Comparison of ENCODE assay signal across 18 cellular contexts in genomic region chr1:41499591-41499990, GRCh38. TPM values are rescaled to one million over a fixed set of nuclear protein-coding genes. Genes with fewer than 3 reads are reported as not detected.
DNase-seq lines count a peak whose midpoint lies in the region; ATAC-seq and TF ChIP-seq lines count a peak whose summit lies in the region.
"Had no signal": no experiment of that assay in that cellular context is flagged by ENCODE, and none has a peak within 500 bp of the region (broad histone marks: within the 10 kb centered on the region; RNA-seq: fewer than 3 reads in every experiment).

No MANE protein-coding gene starts in this region.

- H3K79me2 ChIP-seq in neural progenitor cell (ENCODE audit: low read depth): no peaks in the 10 kb centered on the region

- H3K36me3 ChIP-seq in esophagus muscularis mucosa (no peaks in the 10 kb centered on the region), neural progenitor cell (no peaks in the 10 kb centered on the region), upper lobe of left lung (no peaks in the 10 kb centered on the region)
- H3K36me3 ChIP-seq: BLaER1 treated with 17β-estradiol and CSF1 and Interleukin-3, amounts not matched to agents 10 nM and 100 nM had no signal

- no peak overlapping the region for H3K4me3 Mint-ChIP-seq in neural progenitor cell
- no peak overlapping the region for H3K4me3 Mint-ChIP-seq in natural killer cell
- H3K4me3 Mint-ChIP-seq: GM23338, nephron progenitor cell had no signal

- TF ChIP-seq POLR2A in esophagus muscularis mucosa (IDR thresholded peaks at IDR 0.05; ENCODE audit: low read depth) (no peak), upper lobe of left lung (IDR thresholded peaks at IDR 0.05) (no peak)

- H3K27me3 Mint-ChIP-seq in neural progenitor cell (ENCODE audit: insufficient read depth, low read depth): peaks cover 2% of the 10 kb centered on the region
- H3K27me3 Mint-ChIP-seq in natural killer cell (ENCODE audit: low read depth in 2 of 2): peaks cover 17 to 22% of the 10 kb centered on the region in 2 donors

- peak; percentile 75 for DNase-seq in NCI-H2029 (lab: John Stamatoyannopoulos, UW)
- DNase-seq in NCI-H2029 treated with DMSO at 0.1 percent for 48 hours (lab: John Stamatoyannopoulos, UW): no peak
- DNase-seq in esophagus muscularis mucosa (ENCODE audit: extremely low spot score): no peak
- no peak for DNase-seq in neural progenitor cell (ENCODE audit: low spot score)
- DNase-seq in upper lobe of left lung: no peak
- DNase-seq in NK-92 treated with Interleukin-12 subunit alpha and Interleukin-12 subunit beta, amount 100 ng/mL, for 24 hours (lab: John Stamatoyannopoulos, UW): no peak
- DNase-seq in natural killer cell: no peak
- DNase-seq in cerebellar nuclear complex (lab: John Stamatoyannopoulos, UW): no peak
- DNase-seq: activated CD8-positive, alpha-beta memory T cell treated with anti-CD3 and anti-CD28 coated beads, Interleukin-2, amount 50 U/mL, for 4 hours; DMS 273 treated with DMSO at 0.1 percent for 48 hours; foreskin melanocyte; NCI-H1930; NCI-H69; nephron progenitor cell had no signal

- no peak overlapping the region for H3K9ac ChIP-seq in neural progenitor cell

- peaks cover 65 to 79% (median 68%) of the 10 kb centered on the region in 4 donors for H3K4me1 ChIP-seq in esophagus muscularis mucosa
- peaks cover 15% of the 10 kb centered on the region for H3K4me1 ChIP-seq in neural progenitor cell
- peaks cover 49 to 69% (median 53%) of the 10 kb centered on the region in 4 donors for H3K4me1 ChIP-seq in upper lobe of left lung

- H3K4me2 ChIP-seq in neural progenitor cell: no peak overlapping the region
- H3K4me2 ChIP-seq: GM23338 had no signal

- H3K4me3 ChIP-seq in esophagus muscularis mucosa: no peak overlapping the region
- H3K4me3 ChIP-seq in neural progenitor cell: no peak overlapping the region
- no peak overlapping the region for H3K4me3 ChIP-seq in upper lobe of left lung
- H3K4me3 ChIP-seq: BLaER1 treated with 17β-estradiol and CSF1 and Interleukin-3, amounts not matched to agents 10 nM and 100 nM; GM23338 had no signal

- H3F3A ChIP-seq in neural progenitor cell (ENCODE audit: low read depth): peaks cover 12% of the 10 kb centered on the region

- TF ChIP-seq EP300 in esophagus muscularis mucosa (IDR thresholded peaks at IDR 0.05) (no peak), upper lobe of left lung (IDR thresholded peaks at IDR 0.05) (no peak)

- ATAC-seq in upper lobe of left lung (ENCODE audit: low FRiP score in 2 of 2): no peak
- ATAC-seq in natural killer cell: no peak
- ATAC-seq: GM23338 had no signal

- H3K36me3 Mint-ChIP-seq in neural progenitor cell: no peaks in the 10 kb centered on the region
- no peaks in the 10 kb centered on the region for H3K36me3 Mint-ChIP-seq in natural killer cell

- intact Hi-C loops in esophagus muscularis mucosa (cut with DNase I): no loop called here
- intact Hi-C loops in natural killer cell (cut with micrococcal nuclease): no loop called here

- H3K27ac ChIP-seq in esophagus muscularis mucosa (replicated peaks in 1 of 4) (peak overlapping the region; percentile 90 to 93 (median 90)), neural progenitor cell (no peak overlapping the region), upper lobe of left lung (peak overlapping the region; percentile 74 to 90 (median 88))
- H3K27ac ChIP-seq: BLaER1 treated with 17β-estradiol and CSF1 and Interleukin-3, amounts not matched to agents 10 nM and 100 nM had no signal

- 75% methylated on average over 2 of the region's 2 CpGs for WGBS in esophagus muscularis mucosa
- WGBS in upper lobe of left lung, 2 donors: 67 to 68% methylated on average over 2 of the region's 2 CpGs

- no peak overlapping the region for H2AFZ ChIP-seq in neural progenitor cell (replicated peaks)
- H2AFZ ChIP-seq: GM23338 had no signal

- TF ChIP-seq CTCF in esophagus muscularis mucosa (IDR thresholded peaks at IDR 0.05) (no peak), neural progenitor cell (IDR thresholded peaks at IDR 0.05) (no peak), upper lobe of left lung (IDR thresholded peaks at IDR 0.05) (no peak), natural killer cell (IDR thresholded peaks at IDR 0.05) (no peak)

- H3K9me3 Mint-ChIP-seq in neural progenitor cell (no peaks in the 10 kb centered on the region), natural killer cell (no peaks in the 10 kb centered on the region)
- H3K9me3 Mint-ChIP-seq: GM23338, nephron progenitor cell had no signal

- H3K27ac Mint-ChIP-seq in neural progenitor cell (peak overlapping the region; percentile 53), natural killer cell (no peak overlapping the region)
- H3K27ac Mint-ChIP-seq: GM23338, nephron progenitor cell had no signal

- H3K9me3 ChIP-seq in esophagus muscularis mucosa (no peaks in the 10 kb centered on the region), neural progenitor cell (ENCODE audit: low read depth) (no peaks in the 10 kb centered on the region), upper lobe of left lung (no peaks in the 10 kb centered on the region)
- H3K9me3 ChIP-seq: BLaER1 treated with 17β-estradiol and CSF1 and Interleukin-3, amounts not matched to agents 10 nM and 100 nM had no signal

- no peaks in the 10 kb centered on the region for H4K20me1 ChIP-seq in neural progenitor cell (ENCODE audit: low read depth)

- H3K27me3 ChIP-seq in esophagus muscularis mucosa: no peaks in the 10 kb centered on the region
- peaks cover 14% of the 10 kb centered on the region for H3K27me3 ChIP-seq in neural progenitor cell
- no peaks in the 10 kb centered on the region for H3K27me3 ChIP-seq in upper lobe of left lung

- H3K4me1 Mint-ChIP-seq in neural progenitor cell (peaks cover 41% of the 10 kb centered on the region), natural killer cell (peaks cover 10% of the 10 kb centered on the region in 2 donors)

RNA-seq across cellular contexts. Expression of gene EDN2, which starts 15.1 kb away (rescaled TPM):
- total RNA-seq in esophagus muscularis mucosa (1 to 10 TPM in 1 of 4 donors, under 1 TPM in 1, not detected in 2; 0.40 to 1.2 TPM), neural progenitor cell (ENCODE audit: low replicate concordance) (not detected in 2 replicates), upper lobe of left lung (1 to 10 TPM in 1 of 6 donors, under 1 TPM in 2, not detected in 3; 0.49 to 4.0 (median 0.77) TPM), natural killer cell (under 1 TPM; 0.29 to 0.93 (median 0.64) TPM)
- total RNA-seq: endothelial cell of umbilical vein, GM23338, lung microvascular endothelial cell had no signal
